ENCODE assay signal across 20 cellular contexts in genomic region chr1:17908945-17909344, GRCh38.
"Had no signal": no experiment of that assay in that cellular context is flagged by ENCODE, and none has a peak within 500 bp of the region (broad histone marks: within the 10 kb centered on the region; RNA-seq: fewer than 3 reads in every experiment).

No MANE protein-coding gene starts in this region.

- H3K27ac Mint-ChIP-seq: activated CD4-positive, alpha-beta memory T cell treated with anti-CD3 and anti-CD28 coated beads for 36 hours; activated CD4-positive, alpha-beta T cell treated with anti-CD3 and anti-CD28 coated beads, Interleukin-2, amount 10 ng/mL, durations not matched to agents 7 days and 5 days; activated naive CD8-positive, alpha-beta T cell treated with anti-CD3 and anti-CD28 coated beads, Interleukin-2, amount 10 ng/mL, durations not matched to agents 7 days and 5 days; T-helper 17 cell had no signal

- DNase-seq: activated CD4-positive, alpha-beta memory T cell treated with anti-CD3 and anti-CD28 coated beads for 36 hours; activated CD4-positive, alpha-beta T cell treated with anti-CD3 and anti-CD28 coated beads, Interleukin-2, amount 10 ng/mL, durations not matched to agents 7 days and 5 days; activated CD4-positive, CD25-positive, alpha-beta regulatory T cell; activated CD8-positive, alpha-beta memory T cell treated with anti-CD3 and anti-CD28 coated beads for 24 hours; activated gamma-delta T cell treated with Interleukin-2 at 50 U/mL for 16 hours; activated naive CD4-positive, alpha-beta T cell treated with anti-CD3 and anti-CD28 coated beads, Interleukin-2, amount 50 U/mL, for 16 hours; activated naive CD8-positive, alpha-beta T cell treated with anti-CD3 and anti-CD28 coated beads, Interleukin-2, amount 10 ng/mL, durations not matched to agents 7 days and 5 days; activated T-cell treated with anti-CD3 and anti-CD28 coated beads, Interleukin-2, amount 50 U/mL, for 4 hours; anterior cingulate cortex; NCI-H2029; NCI-H2107; NCI-H2171 treated with DMSO at 0.1 percent for 48 hours; NCI-H226; NCI-H526 treated with DMSO at 0.1 percent for 48 hours; SIG-M5; T-helper 17 cell; T-helper 9 cell had no signal

- H3K36me3 Mint-ChIP-seq: activated CD4-positive, alpha-beta memory T cell treated with anti-CD3 and anti-CD28 coated beads for 36 hours; activated naive CD8-positive, alpha-beta T cell treated with anti-CD3 and anti-CD28 coated beads, Interleukin-2, amount 10 ng/mL, durations not matched to agents 7 days and 5 days had no signal

- H3K4me3 ChIP-seq: adrenal gland had no signal

- H3K4me1 ChIP-seq: adrenal gland had no signal

- H3K4me3 Mint-ChIP-seq: activated CD4-positive, alpha-beta memory T cell treated with anti-CD3 and anti-CD28 coated beads for 36 hours; activated CD4-positive, alpha-beta T cell treated with anti-CD3 and anti-CD28 coated beads, Interleukin-2, amount 10 ng/mL, durations not matched to agents 7 days and 5 days; activated naive CD8-positive, alpha-beta T cell treated with anti-CD3 and anti-CD28 coated beads, Interleukin-2, amount 10 ng/mL, durations not matched to agents 7 days and 5 days; activated T-cell treated with anti-CD3 and anti-CD28 coated beads, Interleukin-2, amount 50 U/mL, for 4 hours; T-helper 17 cell had no signal

- H3K36me3 ChIP-seq: adrenal gland had no signal

- H3K4me2 ChIP-seq: KMS-11 had no signal

- H3K9me3 ChIP-seq: adrenal gland had no signal

- H3K9ac ChIP-seq: KMS-11 had no signal

- ATAC-seq: activated T-cell treated with anti-CD3 and anti-CD28 coated beads, Interleukin-2, amount 50 U/mL, for 4 hours; PC-3; T-helper 17 cell had no signal

- H3K9me3 Mint-ChIP-seq: activated CD4-positive, alpha-beta memory T cell treated with anti-CD3 and anti-CD28 coated beads for 36 hours; activated CD4-positive, alpha-beta T cell treated with anti-CD3 and anti-CD28 coated beads, Interleukin-2, amount 10 ng/mL, durations not matched to agents 7 days and 5 days; activated naive CD8-positive, alpha-beta T cell treated with anti-CD3 and anti-CD28 coated beads, Interleukin-2, amount 10 ng/mL, durations not matched to agents 7 days and 5 days had no signal

- H3K27ac ChIP-seq: adrenal gland, KMS-11 had no signal

- H3K4me1 Mint-ChIP-seq: activated CD4-positive, alpha-beta T cell treated with anti-CD3 and anti-CD28 coated beads, Interleukin-2, amount 10 ng/mL, durations not matched to agents 7 days and 5 days; activated naive CD8-positive, alpha-beta T cell treated with anti-CD3 and anti-CD28 coated beads, Interleukin-2, amount 10 ng/mL, durations not matched to agents 7 days and 5 days; T-helper 17 cell had no signal
